In genomic region chr4:30801876-30802275, GRCh38 we compare ENCODE assay signal across 17 cellular contexts.
A peak's percentile ranks its signal among the peaks of the same experiment; 100 is the strongest.
DNase-seq lines count a peak whose midpoint lies in the region; ATAC-seq and TF ChIP-seq lines count a peak whose summit lies in the region.
"Had no signal": no experiment of that assay in that cellular context is flagged by ENCODE, and none has a peak within 500 bp of the region (broad histone marks: within the 10 kb centered on the region; RNA-seq: fewer than 3 reads in every experiment).

No MANE protein-coding gene starts in this region.

- H3F3A ChIP-seq in PC-3 (ENCODE audit: low read length, unreplicated experiment), result no peaks in the 10 kb centered on the region

- no peaks in the 10 kb centered on the region for H3K27me3 Mint-ChIP-seq in osteocyte (ENCODE audit: unreplicated experiment)
- no peaks in the 10 kb centered on the region for H3K27me3 Mint-ChIP-seq in activated CD8-positive, alpha-beta T cell treated with anti-CD3 and anti-CD28 coated beads, Interleukin-2, amount 10 ng/mL, durations not matched to agents 7 days and 5 days (ENCODE audit: low read depth)
- H3K27me3 Mint-ChIP-seq: CD4-positive, CD25-positive, alpha-beta regulatory T cell had no signal

- peaks cover 17% of the 10 kb centered on the region for H3K36me3 Mint-ChIP-seq in osteocyte (ENCODE audit: unreplicated experiment)
- no peaks in the 10 kb centered on the region for H3K36me3 Mint-ChIP-seq in activated CD8-positive, alpha-beta T cell treated with anti-CD3 and anti-CD28 coated beads, Interleukin-2, amount 10 ng/mL, durations not matched to agents 7 days and 5 days (ENCODE audit: low read depth)
- H3K36me3 Mint-ChIP-seq: CD4-positive, CD25-positive, alpha-beta regulatory T cell had no signal

- H3K4me1 ChIP-seq in PC-3 (ENCODE audit: insufficient read depth, low read length), result peaks cover 9% of the 10 kb centered on the region; the same call in 1 of the 2 replicates
- H3K4me1 ChIP-seq: A549 had no signal

- H3K9me3 ChIP-seq in PC-3 (ENCODE audit: low read length), result no peaks in the 10 kb centered on the region
- H3K9me3 ChIP-seq: A549 had no signal

- no peak for TF ChIP-seq CTCF in PC-3 (conservative IDR thresholded peaks at IDR 0.05; ENCODE audit: low read depth, low read length)
- TF ChIP-seq CTCF in osteocyte (IDR thresholded peaks at IDR 0.05), result no peak

- no peaks in the 10 kb centered on the region for H3K36me3 ChIP-seq in PC-3 (ENCODE audit: low read depth, low read length)

- no peak overlapping the region for H2AFZ ChIP-seq in PC-3 (ENCODE audit: low read length)
- H2AFZ ChIP-seq: PC-9 had no signal

- no peaks in the 10 kb centered on the region for H4K20me1 ChIP-seq in PC-3 (ENCODE audit: low read length)

- H3K27me3 ChIP-seq in PC-3 (ENCODE audit: low read length), result no peaks in the 10 kb centered on the region

- H3K27ac ChIP-seq in PC-3 (ENCODE audit: low read length) (peak overlapping the region; percentile 23; the same call in 1 of the 2 replicates), epithelial cell of prostate (peak overlapping the region; percentile 44)
- H3K27ac ChIP-seq: A549, PC-9 had no signal

- no peak for ATAC-seq in PC-3
- no peak for ATAC-seq in activated CD8-positive, alpha-beta T cell treated with anti-CD3 and anti-CD28 coated beads, Interleukin-2, amount 10 ng/mL, durations not matched to agents 7 days and 5 days
- ATAC-seq: A549, K562 had no signal

- peaks cover 20% of the 10 kb centered on the region for H3K4me1 Mint-ChIP-seq in osteocyte (ENCODE audit: unreplicated experiment)
- H3K4me1 Mint-ChIP-seq in activated CD8-positive, alpha-beta T cell treated with anti-CD3 and anti-CD28 coated beads, Interleukin-2, amount 10 ng/mL, durations not matched to agents 7 days and 5 days (ENCODE audit: low read depth), result no peaks in the 10 kb centered on the region
- H3K4me1 Mint-ChIP-seq: CD4-positive, CD25-positive, alpha-beta regulatory T cell had no signal

- H3K27ac Mint-ChIP-seq in osteocyte (ENCODE audit: unreplicated experiment), result peak overlapping the region; percentile 45
- no peak overlapping the region for H3K27ac Mint-ChIP-seq in activated CD8-positive, alpha-beta T cell treated with anti-CD3 and anti-CD28 coated beads, Interleukin-2, amount 10 ng/mL, durations not matched to agents 7 days and 5 days
- H3K27ac Mint-ChIP-seq: CD4-positive, CD25-positive, alpha-beta regulatory T cell had no signal

- H3K9me3 Mint-ChIP-seq in osteocyte (ENCODE audit: unreplicated experiment), result peaks cover 8% of the 10 kb centered on the region
- peaks cover 11% of the 10 kb centered on the region for H3K9me3 Mint-ChIP-seq in activated CD8-positive, alpha-beta T cell treated with anti-CD3 and anti-CD28 coated beads, Interleukin-2, amount 10 ng/mL, durations not matched to agents 7 days and 5 days (ENCODE audit: insufficient read depth)

- DNase-seq in A172 (ENCODE audit: low spot score) (peak; percentile 8), PC-3 (no peak), epithelial cell of prostate (ENCODE audit: low read depth, low spot score) (no peak), osteocyte (ENCODE audit: extremely low spot score, unreplicated experiment) (no peak), kidney glomerular epithelial cell (lab: John Stamatoyannopoulos, UW) (no peak), NOMO-1 treated with DMSO at 0.1 percent for 48 hours (lab: John Stamatoyannopoulos, UW; ENCODE audit: unreplicated experiment) (no peak), activated T-cell treated with anti-CD3 and anti-CD28 coated beads for 4 hours (no peak)
- no peak for DNase-seq in activated CD8-positive, alpha-beta T cell treated with anti-CD3 and anti-CD28 coated beads, Interleukin-2, amount 10 ng/mL, durations not matched to agents 7 days and 5 days
- DNase-seq: Calu3; CD4-positive, CD25-positive, alpha-beta regulatory T cell; DMS79; NCI-H146; NCI-H69; NK-92 treated with Interleukin-12 subunit alpha and Interleukin-12 subunit beta, amount 100 ng/mL, for 24 hours; PC-9 had no signal

- no TSS peak for BruUV-seq in PC-3 (replicated peaks; lab: Mats Ljungman, UMichigan)

- no peak overlapping the region for H3K4me2 ChIP-seq in PC-3 (ENCODE audit: low read length)
- H3K4me2 ChIP-seq: A549, PC-9 had no signal

- H3K9me2 ChIP-seq in PC-3 (replicated peaks; ENCODE audit: low read length), result no peaks in the 10 kb centered on the region

- H3K4me3 ChIP-seq in PC-3 (ENCODE audit: low read length), result no peak overlapping the region
- H3K4me3 ChIP-seq: A549, K562, PC-9 had no signal

- POLR2A ChIA-PET in PC-3 (lab: Charles Lee; ENCODE audit: unreplicated experiment), result no interaction called here
- POLR2A ChIA-PET in activated CD8-positive, alpha-beta T cell treated with anti-CD3 and anti-CD28 coated beads, Interleukin-2, amount 10 ng/mL, durations not matched to agents 7 days and 5 days (lab: Charles Lee), result no interaction called here

- CTCF ChIA-PET in PC-3 (lab: Charles Lee), result no interaction called here
- CTCF ChIA-PET in activated CD8-positive, alpha-beta T cell treated with anti-CD3 and anti-CD28 coated beads, Interleukin-2, amount 10 ng/mL, durations not matched to agents 7 days and 5 days (lab: Charles Lee), result no interaction called here

- H3K9ac ChIP-seq in PC-3 (ENCODE audit: low read length), result no peak overlapping the region

- H3K79me2 ChIP-seq in PC-3 (ENCODE audit: low read length), result no peaks in the 10 kb centered on the region

- H3K4me3 Mint-ChIP-seq in osteocyte (ENCODE audit: unreplicated experiment), result no peak overlapping the region
- no peak overlapping the region for H3K4me3 Mint-ChIP-seq in activated CD8-positive, alpha-beta T cell treated with anti-CD3 and anti-CD28 coated beads, Interleukin-2, amount 10 ng/mL, durations not matched to agents 7 days and 5 days
- H3K4me3 Mint-ChIP-seq: CD4-positive, CD25-positive, alpha-beta regulatory T cell had no signal

- intact Hi-C loops in PC-3 (cut with micrococcal nuclease), result no loop called here
